8 cellular contexts compared by ENCODE assay signal in genomic region chr15:68730491-68731317, GRCh38.
DNase-seq lines count a peak whose midpoint lies in the region; ATAC-seq and TF ChIP-seq lines count a peak whose summit lies in the region.

No MANE protein-coding gene starts in this region.

- CTCF ChIA-PET in CD4-positive, alpha-beta T cell (lab: Charles Lee) = interaction anchor here (1.3 kb wide), 1 partner anchor 145 kb away, joined by 5 read pairs; no protein-coding TSS in a partner anchor

- H3K27me3 ChIP-seq in CD4-positive, alpha-beta T cell (ENCODE audit: control insufficient read depth, insufficient read depth, low read length) = no peaks in the 10 kb centered on the region
- no peaks in the 10 kb centered on the region; the same call in none of the 2 replicates for H3K27me3 ChIP-seq in H7 (ENCODE audit: control insufficient read depth, insufficient read depth, low read length)
- no peaks in the 10 kb centered on the region for H3K27me3 ChIP-seq in aorta (ENCODE audit: control insufficient read depth in 1 of 2, insufficient read depth in 2 of 2, low read length in 1 of 2)

- POLR2A ChIA-PET in CD4-positive, alpha-beta T cell (lab: Charles Lee) = no interaction called here

- no peak for TF ChIP-seq POLR2A in lower leg skin (IDR thresholded peaks at IDR 0.05)

- H3K4me1 ChIP-seq in aorta (ENCODE audit: control insufficient read depth in 1 of 2, insufficient read depth in 2 of 2, low read length in 2 of 2) = peaks cover 0 to 2% of the 10 kb centered on the region in 2 donors

- no peaks in the 10 kb centered on the region for H3K36me3 Mint-ChIP-seq in CD4-positive, alpha-beta T cell (ENCODE audit: low read depth)
- H3K36me3 Mint-ChIP-seq in mesothelial cell of epicardium = no peaks in the 10 kb centered on the region

- no peak overlapping the region for H3K4me3 ChIP-seq in H7 (ENCODE audit: insufficient read depth, low read depth, low read length)
- H3K4me3 ChIP-seq in SK-N-MC = no peak overlapping the region
- H3K4me3 ChIP-seq in epithelial cell of esophagus (ENCODE audit: low read length) = no peak overlapping the region
- H3K4me3 ChIP-seq in aorta (ENCODE audit: low read length in 2 of 2) = no peak overlapping the region
- H3K4me3 ChIP-seq in lower leg skin (ENCODE audit: low read depth, poor library complexity, severe bottlenecking) = no peak overlapping the region

- H3K27ac Mint-ChIP-seq in CD4-positive, alpha-beta T cell = no peak overlapping the region
- peak overlapping the region; percentile 83 for H3K27ac Mint-ChIP-seq in mesothelial cell of epicardium

- WGBS in aorta, 2 donors = 62 to 65% methylated on average over 13 of the region's 13 CpGs
- 51 to 59% methylated on average over 13 of the region's 13 CpGs for WGBS in lower leg skin, 2 donors

- peak; percentile 50 for TF ChIP-seq CTCF in CD4-positive, alpha-beta T cell (IDR thresholded peaks at IDR 0.05)
- peak; percentile 60 for TF ChIP-seq CTCF in epithelial cell of esophagus (IDR thresholded peaks at IDR 0.05; ENCODE audit: insufficient read depth, low read depth, low read length, missing control alignments)
- TF ChIP-seq CTCF in mesothelial cell of epicardium (IDR thresholded peaks at IDR 0.05; ENCODE audit: unreplicated experiment) = peak; percentile 43
- TF ChIP-seq CTCF in lower leg skin (IDR thresholded peaks at IDR 0.05) = no peak

- H3K9ac ChIP-seq in SK-N-MC (ENCODE audit: insufficient read length) = no peak overlapping the region

- H3K4me3 Mint-ChIP-seq in CD4-positive, alpha-beta T cell = no peak overlapping the region
- no peak overlapping the region for H3K4me3 Mint-ChIP-seq in mesothelial cell of epicardium

- H3K27me3 Mint-ChIP-seq in CD4-positive, alpha-beta T cell = peaks cover 2% of the 10 kb centered on the region
- no peaks in the 10 kb centered on the region for H3K27me3 Mint-ChIP-seq in mesothelial cell of epicardium (ENCODE audit: low read depth)

- intact Hi-C loops in CD4-positive, alpha-beta T cell (cut with DNase I, micrococcal nuclease) = loop anchor here (1.0 to 2.0 kb wide), 3 partner anchors 52 to 146 kb away; no protein-coding TSS in a partner anchor
- intact Hi-C loops in aorta (cut with DNase I) (loop anchor here (2.0 to 5.0 kb wide), 2 partner anchors 87 to 144 kb away; no protein-coding TSS in a partner anchor), lower leg skin (cut with DNase I; ENCODE audit: low total_unique reads) (no loop called here)

- H3K9me3 Mint-ChIP-seq in CD4-positive, alpha-beta T cell = no peaks in the 10 kb centered on the region
- H3K9me3 Mint-ChIP-seq in mesothelial cell of epicardium = no peaks in the 10 kb centered on the region

- no peaks in the 10 kb centered on the region for H3K4me1 Mint-ChIP-seq in CD4-positive, alpha-beta T cell (ENCODE audit: low read depth)
- peaks cover 28% of the 10 kb centered on the region for H3K4me1 Mint-ChIP-seq in mesothelial cell of epicardium

- ATAC-seq in CD4-positive, alpha-beta T cell (ENCODE audit: poor library complexity) = no peak
- ATAC-seq in aorta (ENCODE audit: low FRiP score) = peak; percentile 64

- no peaks in the 10 kb centered on the region for H3K36me3 ChIP-seq in H7 (replicated peaks; ENCODE audit: control insufficient read depth, insufficient read depth, low read length)
- H3K36me3 ChIP-seq in SK-N-MC (ENCODE audit: insufficient read depth, low read length) = no peaks in the 10 kb centered on the region
- no peaks in the 10 kb centered on the region for H3K36me3 ChIP-seq in aorta (ENCODE audit: control insufficient read depth in 1 of 2, insufficient read depth in 2 of 2, low read length in 1 of 2)

- H3K9me3 ChIP-seq in CD4-positive, alpha-beta T cell (ENCODE audit: control insufficient read depth, low read length) = no peaks in the 10 kb centered on the region
- H3K9me3 ChIP-seq in SK-N-MC (ENCODE audit: low read depth, low read length) (no peaks in the 10 kb centered on the region), aorta (ENCODE audit: control insufficient read depth, low read length) (no peaks in the 10 kb centered on the region)

- H3K27ac ChIP-seq in CD4-positive, alpha-beta T cell (ENCODE audit: low read depth, low read length) = no peak overlapping the region
- H3K27ac ChIP-seq in SK-N-MC (no peak overlapping the region), aorta (ENCODE audit: low read depth in 1 of 2, low read length in 2 of 2) (no peak overlapping the region)

- peak in 5 of 10 experiments; percentile 2 to 11 (median 4) for DNase-seq in CD4-positive, alpha-beta T cell
- DNase-seq in H7 (peak; percentile 76), SK-N-MC (ENCODE audit: low read depth, low spot score) (peak; percentile 24), epithelial cell of esophagus (ENCODE audit: low read depth) (peak; percentile 59), mesothelial cell of epicardium (ENCODE audit: low spot score in 2 of 2, unreplicated experiment in 2 of 2) (no peak), aorta (no peak), germinal center (ENCODE audit: low spot score) (no peak), lower leg skin (ENCODE audit: low spot score in 2 of 2) (no peak)

Comparison
In these comparisons a context has a peak if more than half of its experiments do, and no peak if none do; other contexts are left out.
1. DNase-seq: peak in H7 (single experiment), SK-N-MC (single experiment) and epithelial cell of esophagus (single experiment); none in mesothelial cell of epicardium (0 of 2), aorta (0 of 2), germinal center (single experiment) and lower leg skin (0 of 2).
2. CTCF ChIP-seq: peak in CD4-positive, alpha-beta T cell (single experiment), epithelial cell of esophagus (single experiment) and mesothelial cell of epicardium (single experiment); none in lower leg skin (0 of 3).